17 cellular contexts compared by ENCODE assay signal in genomic region chr9:36946653-36947052, GRCh38.
DNase-seq lines count a peak whose midpoint lies in the region; ATAC-seq and TF ChIP-seq lines count a peak whose summit lies in the region.
"Had no signal": no experiment of that assay in that cellular context is flagged by ENCODE, and none has a peak within 500 bp of the region (broad histone marks: within the 10 kb centered on the region; RNA-seq: fewer than 3 reads in every experiment).

No MANE protein-coding gene starts in this region.

- H3K9me3 Mint-ChIP-seq in activated T-cell treated with anti-CD3 and anti-CD28 coated beads, Interleukin-2, amount 50 U/mL, for 24 hours: no peaks in the 10 kb centered on the region
- H3K9me3 Mint-ChIP-seq in activated T-cell treated with anti-CD3 and anti-CD28 coated beads, Interleukin-2, amount 50 U/mL, for 72 hours: no peaks in the 10 kb centered on the region
- H3K9me3 Mint-ChIP-seq: activated T-helper 1 cell treated with anti-CD3 and anti-CD28 coated beads, Interleukin-12 subunit alpha, Interleukin-12 subunit beta, Interleukin-2, Interleukin-4 antibody, amounts not matched to agents 30 ng/mL and 10 ng/mL and 1 ng/mL, durations not matched to agents 14 hours and 24 hours and 36 hours; H9; stimulated activated effector memory CD8-positive, alpha-beta T cell treated with anti-CD3 and anti-CD28 coated beads, Interleukin-12 subunit alpha, Interleukin-12 subunit beta, amount 100 ng/mL, for 72 hours had no signal

- H3K27ac Mint-ChIP-seq in activated T-cell treated with anti-CD3 and anti-CD28 coated beads, Interleukin-2, amount 50 U/mL, for 24 hours: no peak overlapping the region
- no peak overlapping the region for H3K27ac Mint-ChIP-seq in activated T-cell treated with anti-CD3 and anti-CD28 coated beads, Interleukin-2, amount 50 U/mL, for 72 hours
- H3K27ac Mint-ChIP-seq: activated T-helper 1 cell treated with anti-CD3 and anti-CD28 coated beads, Interleukin-12 subunit alpha, Interleukin-12 subunit beta, Interleukin-2, Interleukin-4 antibody, amounts not matched to agents 30 ng/mL and 10 ng/mL and 1 ng/mL, durations not matched to agents 14 hours and 24 hours and 36 hours; H9; stimulated activated effector memory CD8-positive, alpha-beta T cell treated with anti-CD3 and anti-CD28 coated beads, Interleukin-12 subunit alpha, Interleukin-12 subunit beta, amount 100 ng/mL, for 72 hours had no signal

- TF ChIP-seq CTCF in fibroblast of the aortic adventitia (IDR thresholded peaks at IDR 0.05; ENCODE audit: insufficient read depth, low read length): no peak

- H3K9me3 ChIP-seq in SJCRH30 (replicated peaks): no peaks in the 10 kb centered on the region
- H3K9me3 ChIP-seq: colonic mucosa, transverse colon had no signal

- no peaks in the 10 kb centered on the region for H3K36me3 ChIP-seq in SJCRH30
- H3K36me3 ChIP-seq: colonic mucosa, transverse colon had no signal

- H3K4me1 ChIP-seq in SJCRH30: no peaks in the 10 kb centered on the region
- H3K4me1 ChIP-seq: colonic mucosa, transverse colon had no signal

- no peak for ATAC-seq in activated T-cell treated with anti-CD3 and anti-CD28 coated beads, Interleukin-2, amount 50 U/mL, for 72 hours (replicated peaks in 1 of 2)
- no peak for ATAC-seq in HG02973 (IDR thresholded peaks at IDR 0.05; ENCODE audit: unreplicated experiment)
- ATAC-seq: stimulated activated effector memory CD8-positive, alpha-beta T cell treated with anti-CD3 and anti-CD28 coated beads, Interleukin-12 subunit alpha, Interleukin-12 subunit beta, amount 100 ng/mL, for 72 hours had no signal

- H3K27me3 Mint-ChIP-seq in activated T-cell treated with anti-CD3 and anti-CD28 coated beads, Interleukin-2, amount 50 U/mL, for 24 hours: peaks cover 16% of the 10 kb centered on the region
- peaks cover 39% of the 10 kb centered on the region for H3K27me3 Mint-ChIP-seq in activated T-cell treated with anti-CD3 and anti-CD28 coated beads, Interleukin-2, amount 50 U/mL, for 72 hours (ENCODE audit: low read depth)

- H3K27me3 ChIP-seq in SJCRH30: no peaks in the 10 kb centered on the region
- H3K27me3 ChIP-seq: colonic mucosa had no signal

- H3K4me3 Mint-ChIP-seq in activated T-cell treated with anti-CD3 and anti-CD28 coated beads, Interleukin-2, amount 50 U/mL, for 24 hours: no peak overlapping the region
- H3K4me3 Mint-ChIP-seq in activated T-cell treated with anti-CD3 and anti-CD28 coated beads, Interleukin-2, amount 50 U/mL, for 72 hours: no peak overlapping the region
- H3K4me3 Mint-ChIP-seq: activated T-helper 1 cell treated with anti-CD3 and anti-CD28 coated beads, Interleukin-12 subunit alpha, Interleukin-12 subunit beta, Interleukin-2, Interleukin-4 antibody, amounts not matched to agents 30 ng/mL and 10 ng/mL and 1 ng/mL, durations not matched to agents 14 hours and 24 hours and 36 hours; H9; stimulated activated effector memory CD8-positive, alpha-beta T cell treated with anti-CD3 and anti-CD28 coated beads, Interleukin-12 subunit alpha, Interleukin-12 subunit beta, amount 100 ng/mL, for 72 hours had no signal

- DNase-seq in activated T-cell treated with anti-CD3 and anti-CD28 coated beads, Interleukin-2, amount 50 U/mL, for 24 hours: peak; percentile 15
- no peak for DNase-seq in activated T-cell treated with anti-CD3 and anti-CD28 coated beads, Interleukin-2, amount 50 U/mL, for 72 hours
- DNase-seq in SJCRH30 (peak; percentile 19 to 26), fibroblast of the aortic adventitia (ENCODE audit: low read depth) (peak; percentile 25), stromal cell of bone marrow (ENCODE audit: low read depth) (peak; percentile 76), SW480 (ENCODE audit: low spot score) (no peak)
- no peak for DNase-seq in activated naive CD4-positive, alpha-beta T cell treated with Interleukin-2 at 50 U/mL for 16 hours
- DNase-seq: amniotic stem cell, colonic mucosa, H9, NCI-H1105 treated with DMSO at 0.1 percent for 48 hours, NCI-H2171 treated with DMSO at 0.1 percent for 48 hours, SHP77 treated with DMSO at 0.1 percent for 48 hours, transverse colon had no signal

- H3K36me3 Mint-ChIP-seq in activated T-cell treated with anti-CD3 and anti-CD28 coated beads, Interleukin-2, amount 50 U/mL, for 24 hours (ENCODE audit: low read depth): no peaks in the 10 kb centered on the region
- no peaks in the 10 kb centered on the region for H3K36me3 Mint-ChIP-seq in activated T-cell treated with anti-CD3 and anti-CD28 coated beads, Interleukin-2, amount 50 U/mL, for 72 hours (ENCODE audit: insufficient read depth in 2 of 2)

- H3K4me1 Mint-ChIP-seq in activated T-cell treated with anti-CD3 and anti-CD28 coated beads, Interleukin-2, amount 50 U/mL, for 24 hours (ENCODE audit: low read depth): no peaks in the 10 kb centered on the region
- H3K4me1 Mint-ChIP-seq in activated T-cell treated with anti-CD3 and anti-CD28 coated beads, Interleukin-2, amount 50 U/mL, for 72 hours (ENCODE audit: low read depth): no peaks in the 10 kb centered on the region
- H3K4me1 Mint-ChIP-seq: stimulated activated effector memory CD8-positive, alpha-beta T cell treated with anti-CD3 and anti-CD28 coated beads, Interleukin-12 subunit alpha, Interleukin-12 subunit beta, amount 100 ng/mL, for 72 hours had no signal

- no peak overlapping the region for H3K27ac ChIP-seq in SJCRH30
- H3K27ac ChIP-seq: colonic mucosa, transverse colon had no signal

- no peak overlapping the region for H3K4me3 ChIP-seq in SJCRH30
- H3K4me3 ChIP-seq in fibroblast of the aortic adventitia (ENCODE audit: low read depth, low read length): no peak overlapping the region
- H3K4me3 ChIP-seq: colonic mucosa, transverse colon had no signal

Comparison
In these comparisons a context has a peak if more than half of its experiments do, and no peak if none do; other contexts are left out.
1. DNase-seq: peak in activated T-cell treated with anti-CD3 and anti-CD28 coated beads, Interleukin-2, amount 50 U/mL, for 24 hours (single experiment), SJCRH30 (2 of 2), fibroblast of the aortic adventitia (single experiment) and stromal cell of bone marrow (single experiment); none in activated T-cell treated with anti-CD3 and anti-CD28 coated beads, Interleukin-2, amount 50 U/mL, for 72 hours (0 of 2), SW480 (single experiment) and activated naive CD4-positive, alpha-beta T cell treated with Interleukin-2 at 50 U/mL for 16 hours (single experiment).